In genomic region chr1:25692560-25692959, GRCh38 we compare ENCODE assay signal across 1 cellular context.
TF ChIP-seq lines count a peak whose summit lies in the region.

No MANE protein-coding gene starts in this region.

TF ChIP-seq in H1, 55 proteins besides CTCF, POLR2A, EP300 and RAD21 (continued from another document):
- TF ChIP-seq USF2 (IDR thresholded peaks at IDR 0.05; ENCODE audit: low read length) (no peak), TEAD4 (IDR thresholded peaks at IDR 0.05; ENCODE audit: low read depth, low read length) (no peak), TAF7 (optimal IDR thresholded peaks at IDR 0.05; ENCODE audit: borderline replicate concordance, low read depth, low read length) (no peak), KDM4A (IDR thresholded peaks at IDR 0.05; ENCODE audit: low read depth, low read length, severe bottlenecking) (no peak), HDAC2 (IDR thresholded peaks at IDR 0.05; ENCODE audit: borderline replicate concordance in 1 of 2, low read depth in 2 of 2, low read length in 2 of 2) (no peak), SRF (IDR thresholded peaks at IDR 0.05; ENCODE audit: low read depth, low read length) (no peak), GTF2F1 (IDR thresholded peaks at IDR 0.05; ENCODE audit: borderline replicate concordance, low read depth, low read length) (no peak), GABPA (IDR thresholded peaks at IDR 0.05; ENCODE audit: borderline replicate concordance, insufficient read depth, low read length) (0 out of 2 replicates have a peak, but pooled peaks have one; percentile 53), FOSL1 (IDR thresholded peaks at IDR 0.05; ENCODE audit: insufficient read depth, low read depth, low read length) (no peak), YY1 (IDR thresholded peaks at IDR 0.05; ENCODE audit: low read depth, low read length) (0 out of 2 replicates have a peak, but pooled peaks have one; percentile 21), KDM1A (IDR thresholded peaks at IDR 0.05; ENCODE audit: borderline replicate concordance, low read length) (0 out of 2 replicates have a peak, but pooled peaks have one; percentile 51), HDAC6 (IDR thresholded peaks at IDR 0.05; ENCODE audit: low read depth, low read length) (no peak), ASH2L (IDR thresholded peaks at IDR 0.05; ENCODE audit: low read length) (no peak), SIN3A (conservative IDR thresholded peaks at IDR 0.05 in 1 of 2, IDR thresholded peaks at IDR 0.05 in 1 of 2; ENCODE audit: low read depth in 1 of 2, low read length in 2 of 2) (no peak), SP4 (IDR thresholded peaks at IDR 0.05; ENCODE audit: low read length) (no peak), SAP30 (IDR thresholded peaks at IDR 0.05; ENCODE audit: insufficient read depth, insufficient replicate concordance, low read length) (no peak), CTBP2 (IDR thresholded peaks at IDR 0.05; ENCODE audit: borderline replicate concordance, insufficient read depth, insufficient read length, low read length) (no peak), SUZ12 (IDR thresholded peaks at IDR 0.05; ENCODE audit: low read length) (no peak)
